In genomic region chr17:75319818-75320691, GRCh38 we compare ENCODE assay signal across 1 cellular context.
A peak's percentile ranks its signal among the peaks of the same experiment; 100 is the strongest.
TF ChIP-seq lines count a peak whose summit lies in the region.

No MANE protein-coding gene starts in this region.

TF ChIP-seq in GM12878, 131 proteins besides CTCF, POLR2A, EP300 and RAD21 (continued from another document):
- TF ChIP-seq ZNF592 (IDR thresholded peaks at IDR 0.05): no peak
- TF ChIP-seq BCL3 (IDR thresholded peaks at IDR 0.05; ENCODE audit: borderline replicate concordance, insufficient read depth, low read depth, low read length, poor library complexity, severe bottlenecking): no peak
- TF ChIP-seq HCFC1 (IDR thresholded peaks at IDR 0.05; ENCODE audit: low read length): no peak
- peak; percentile 23 to 52; a peak in 2 of 4 replicates for TF ChIP-seq BHLHE40 (IDR thresholded peaks at IDR 0.05; ENCODE audit: borderline replicate concordance in 1 of 2, low read depth in 2 of 2, low read length in 1 of 2)
- peak; percentile 37 for TF ChIP-seq SP1 (IDR thresholded peaks at IDR 0.05; ENCODE audit: low read depth, low read length)
- TF ChIP-seq CREB1 (IDR thresholded peaks at IDR 0.05; ENCODE audit: low read depth): peak; percentile 84
- no peak for TF ChIP-seq BMI1 (IDR thresholded peaks at IDR 0.05; ENCODE audit: borderline replicate concordance)
- TF ChIP-seq EED (IDR thresholded peaks at IDR 0.05; ENCODE audit: low read depth): peak; percentile 92; the same call in 1 of the 2 replicates
- TF ChIP-seq POU2F2 (IDR thresholded peaks at IDR 0.05; ENCODE audit: borderline replicate concordance, low read depth, low read length): 0 out of 3 replicates have a peak, but pooled peaks have one; percentile 17
- TF ChIP-seq KDM1A (IDR thresholded peaks at IDR 0.05; ENCODE audit: borderline replicate concordance): no peak
- TF ChIP-seq YY1 (IDR thresholded peaks at IDR 0.05; ENCODE audit: low read depth, low read length): peak; percentile 0; the same call in 1 of the 2 replicates
